Comparison of ENCODE assay signal across 5 cellular contexts in genomic region chr15:98097986-98098385, GRCh38.
DNase-seq lines count a peak whose midpoint lies in the region; TF ChIP-seq lines count a peak whose summit lies in the region.
"Not testable (repeated sequence)": the region's sequence is repeated elsewhere in the genome, so short reads cannot be mapped to it uniquely, and the experiment has no call there.

No MANE protein-coding gene starts in this region.

- H3K4me3 ChIP-seq in AG10803 (ENCODE audit: low read length); endodermal cell (ENCODE audit: low read length): not testable (repeated sequence)

- H3K4me1 Mint-ChIP-seq in HFFc6 (ENCODE audit: low read depth) = peaks cover 21% of the 10 kb centered on the region
- H3K4me1 Mint-ChIP-seq in endodermal cell = not testable (repeated sequence)
- H3K4me1 Mint-ChIP-seq in osteocyte (ENCODE audit: unreplicated experiment) = peaks cover 27% of the 10 kb centered on the region

- WGBS in endodermal cell (ENCODE audit: insufficient coverage in 1 of 2, insufficient read length in 1 of 2), 2 experiments = 100% methylated on average over 1 of the region's 2 CpGs; no CpG with 5 or more reads in 1 of the 2 experiments

- H3K27me3 ChIP-seq in endodermal cell (ENCODE audit: control insufficient read depth, insufficient read depth, low read length, poor library complexity, severe bottlenecking) = not testable (repeated sequence)

- not testable (repeated sequence) for H3K27ac Mint-ChIP-seq in HFFc6, endodermal cell
- peak overlapping the region; percentile 65 for H3K27ac Mint-ChIP-seq in osteocyte (ENCODE audit: unreplicated experiment)

- not testable (repeated sequence) for TF ChIP-seq CTCF in AG10803 (conservative IDR thresholded peaks at IDR 0.05; ENCODE audit: low read length); HFFc6 (IDR thresholded peaks at IDR 0.05); endodermal cell (conservative IDR thresholded peaks at IDR 0.05); osteocyte (IDR thresholded peaks at IDR 0.05)

- H3K27me3 Mint-ChIP-seq in HFFc6 (ENCODE audit: insufficient read depth); endodermal cell (ENCODE audit: insufficient read depth); osteocyte (ENCODE audit: unreplicated experiment): not testable (repeated sequence)

- not testable (repeated sequence) for H3K9ac ChIP-seq in endodermal cell (ENCODE audit: extremely low read depth, low read length, poor library complexity, severe bottlenecking)

- not testable (repeated sequence) for H3K27ac ChIP-seq in endodermal cell (ENCODE audit: low read depth, low read length)

- not testable (repeated sequence) for H3K36me3 ChIP-seq in endodermal cell (ENCODE audit: control insufficient read depth, insufficient read depth, low read length)

- not testable (repeated sequence) for H3K9me3 Mint-ChIP-seq in HFFc6; endodermal cell; osteocyte (ENCODE audit: unreplicated experiment)

- not testable (repeated sequence) for H3K36me3 Mint-ChIP-seq in HFFc6 (ENCODE audit: low read depth); endodermal cell (ENCODE audit: low read depth); osteocyte (ENCODE audit: unreplicated experiment)

- H3K9me3 ChIP-seq in endodermal cell (ENCODE audit: control insufficient read depth, low read length) = not testable (repeated sequence)

- H3K4me3 Mint-ChIP-seq in HFFc6 = peak overlapping the region; percentile 2; the same call in 1 of the 2 replicates
- H3K4me3 Mint-ChIP-seq in endodermal cell; osteocyte (ENCODE audit: unreplicated experiment): not testable (repeated sequence)

- H3K4me1 ChIP-seq in endodermal cell (ENCODE audit: control insufficient read depth, insufficient read depth, low read length) = not testable (repeated sequence)

- DNase-seq in AG10803 (ENCODE audit: low read depth) (peak; percentile 31), EL (peak; percentile 15), HFFc6 (peak; percentile 39), endodermal cell (peak; percentile 3), osteocyte (ENCODE audit: extremely low spot score, unreplicated experiment) (peak; percentile 25)
